In the genomic region with DNA sequence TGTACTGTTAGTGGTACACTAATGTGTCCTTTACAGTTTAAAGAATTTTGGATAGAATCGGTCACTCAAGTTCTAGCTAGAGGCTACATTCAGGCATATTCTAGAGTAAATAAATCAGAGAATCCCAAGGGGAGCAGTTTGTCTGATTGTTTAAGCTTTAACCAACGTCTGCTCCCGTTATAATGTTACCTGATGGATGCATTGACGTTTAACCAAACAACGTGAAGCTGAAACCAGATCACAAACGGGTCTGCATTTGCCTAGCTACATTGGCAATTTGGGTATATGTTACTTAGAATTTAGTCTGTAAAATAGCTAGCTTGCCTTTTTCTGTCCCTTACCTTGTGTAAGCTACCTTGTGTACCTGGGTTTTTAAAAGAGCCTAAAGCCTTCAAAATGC, we compare ENCODE assay signal across 8 cellular contexts. TPM values are rescaled to one million over a fixed set of nuclear protein-coding genes. Genes with fewer than 3 reads are reported as not detected.
A peak's percentile ranks its signal among the peaks of the same experiment; 100 is the strongest.
DNase-seq lines count a peak whose midpoint lies in the region; ATAC-seq and TF ChIP-seq lines count a peak whose summit lies in the region.

No MANE protein-coding gene starts in this region.

- H3K4ac ChIP-seq in neuronal stem cell (ENCODE audit: low read length) = no peak overlapping the region

- H3K27ac Mint-ChIP-seq in mesothelial cell of epicardium = peak overlapping the region; percentile 94

- no peak overlapping the region for H2AK5ac ChIP-seq in neuronal stem cell (ENCODE audit: low read depth, low read length)

- H3K9me3 Mint-ChIP-seq in mesothelial cell of epicardium = peaks cover 34% of the 10 kb centered on the region

- H2BK12ac ChIP-seq in neuronal stem cell (ENCODE audit: low read length) = no peak overlapping the region

- H3K27me3 ChIP-seq in AG04450 (ENCODE audit: control insufficient read depth, insufficient read depth, low read length) (no peaks in the 10 kb centered on the region), adrenal gland (no peaks in the 10 kb centered on the region), neuronal stem cell (ENCODE audit: control insufficient read depth in 3 of 3, insufficient read depth in 3 of 3, low read depth in 1 of 3, low read length in 3 of 3) (no peaks in the 10 kb centered on the region)

- H3K9me3 ChIP-seq in AG04450 (ENCODE audit: control insufficient read depth, insufficient read depth, low read length) = peaks cover 11% of the 10 kb centered on the region
- no peaks in the 10 kb centered on the region for H3K9me3 ChIP-seq in HEK293 (ENCODE audit: control insufficient read depth, insufficient read depth, low read depth, low read length)
- no peaks in the 10 kb centered on the region for H3K9me3 ChIP-seq in adrenal gland (replicated peaks in 1 of 3)
- H3K9me3 ChIP-seq in neuronal stem cell (replicated peaks in 1 of 2; ENCODE audit: control insufficient read depth in 2 of 2, insufficient read depth in 1 of 2, low read depth in 1 of 2, low read length in 2 of 2) = peaks cover 5 to 12% of the 10 kb centered on the region in 2 donors

- DNase-seq in AG04450 (ENCODE audit: low read depth, low spot score) (no peak), adrenal gland (no peak), mesothelial cell of epicardium (ENCODE audit: low spot score in 2 of 2, unreplicated experiment in 2 of 2) (no peak), superior temporal gyrus (ENCODE audit: extremely low spot score) (no peak), neuronal stem cell (ENCODE audit: low spot score) (no peak), COLO668 (lab: John Stamatoyannopoulos, UW; ENCODE audit: unreplicated experiment) (no peak)

- 24 to 35% (median 28%) methylated on average over 6 of the region's 6 CpGs for WGBS in adrenal gland, 4 donors
- WGBS in neuronal stem cell (ENCODE audit: extremely low coverage in 2 of 2, insufficient read length in 2 of 2, insufficient replicate concordance in 1 of 2), 2 donors = no CpG with 5 or more reads among the region's 6 CpGs

- no peak for ATAC-seq in HG03521 (IDR thresholded peaks at IDR 0.05; ENCODE audit: unreplicated experiment)

- H3K4me3 Mint-ChIP-seq in mesothelial cell of epicardium = peak overlapping the region; percentile 81

- no peak for TF ChIP-seq POLR2A in adrenal gland (IDR thresholded peaks at IDR 0.05)

- no peak overlapping the region for H3K27ac ChIP-seq in AG04450 (ENCODE audit: low read depth, low read length)
- no peak overlapping the region for H3K27ac ChIP-seq in HEK293 (ENCODE audit: extremely low read depth, low read depth, low read length)
- H3K27ac ChIP-seq in adrenal gland = peak overlapping the region in 3 of 5 donors; percentile 96 to 97 (median 96)
- no peak overlapping the region for H3K27ac ChIP-seq in neuronal stem cell (replicated peaks; ENCODE audit: low read length)

- no peak overlapping the region for H4K91ac ChIP-seq in neuronal stem cell (ENCODE audit: low read depth, low read length, poor library complexity)

- H2BK5ac ChIP-seq in neuronal stem cell (ENCODE audit: low read length) = no peak overlapping the region

- H3K36me3 ChIP-seq in HEK293 (ENCODE audit: control insufficient read depth in 2 of 2, insufficient read depth in 1 of 2, low read length in 2 of 2) (peaks cover 0 to 4% of the 10 kb centered on the region in 2 experiments; a peak in 1 of 3 replicates), adrenal gland (replicated peaks in 1 of 2) (no peaks in the 10 kb centered on the region), neuronal stem cell (replicated peaks in 1 of 2; ENCODE audit: control insufficient read depth in 2 of 2, insufficient read depth in 2 of 2, low read length in 2 of 2) (no peaks in the 10 kb centered on the region)

- peaks cover 33% of the 10 kb centered on the region for H3K36me3 Mint-ChIP-seq in mesothelial cell of epicardium

- H2BK15ac ChIP-seq in neuronal stem cell (ENCODE audit: low read length) = no peak overlapping the region

- H3K4me3 ChIP-seq in AG04450 (ENCODE audit: low read depth, low read length) (peak overlapping the region; percentile 89), HEK293 (ENCODE audit: low read depth, low read length) (peak overlapping the region; percentile 78), adrenal gland (peak overlapping the region in 2 of 4 donors; percentile 3 to 86), neuronal stem cell (ENCODE audit: low read length in 2 of 2) (peak overlapping the region in 1 of 2 donors; percentile 79)

- no peak overlapping the region for H3K4me2 ChIP-seq in neuronal stem cell (ENCODE audit: insufficient read depth, low read length, poor library complexity, severe bottlenecking)

- POLR2A ChIA-PET in AG04450 (lab: Yijun Ruan, JAX) (no interaction called here), HEK293 (lab: Yijun Ruan, JAX) (no interaction called here)

- no peaks in the 10 kb centered on the region for H3K4me1 ChIP-seq in HEK293 (ENCODE audit: control insufficient read depth, insufficient read depth, low read length)
- peaks cover 4 to 10% of the 10 kb centered on the region in 2 donors for H3K4me1 ChIP-seq in adrenal gland (replicated peaks in 1 of 2)
- H3K4me1 ChIP-seq in neuronal stem cell (ENCODE audit: control insufficient read depth in 2 of 2, insufficient read depth in 1 of 2, low read depth in 1 of 2, low read length in 2 of 2) = no peaks in the 10 kb centered on the region

- H3K9ac ChIP-seq in neuronal stem cell (ENCODE audit: low read depth, low read length, poor library complexity) = no peak overlapping the region

- H3K23ac ChIP-seq in neuronal stem cell (ENCODE audit: low read depth, low read length, poor library complexity) = no peak overlapping the region

- TF ChIP-seq CTCF in AG04450 (IDR thresholded peaks at IDR 0.05; ENCODE audit: low read depth, low read length) (no peak), HEK293 (tag by site-specific recombination; IDR thresholded peaks at IDR 0.05) (no peak), adrenal gland (IDR thresholded peaks at IDR 0.05) (no peak), mesothelial cell of epicardium (IDR thresholded peaks at IDR 0.05; ENCODE audit: unreplicated experiment) (no peak)

- CTCF ChIA-PET in AG04450 (lab: Charles Lee) (interaction anchor here (0.6 to 4.6 kb wide), 8 partner anchors 22 to 653 kb away, joined by 3 to 53 read pairs (median 4); partner anchors contain the start of gene ZCCHC4), HEK293 (lab: Yijun Ruan, JAX) (interaction anchor here (0.7 to 5.4 kb wide), 6 partner anchors 55 to 613 kb away, joined by 3 to 18 read pairs (median 3); partner anchors contain the start of gene ZCCHC4)

- no peak overlapping the region for H3K18ac ChIP-seq in neuronal stem cell (ENCODE audit: low read length)

- H3K27me3 Mint-ChIP-seq in mesothelial cell of epicardium (ENCODE audit: low read depth) = no peaks in the 10 kb centered on the region

- peaks cover 22% of the 10 kb centered on the region for H3K4me1 Mint-ChIP-seq in mesothelial cell of epicardium

- H4K8ac ChIP-seq in neuronal stem cell (ENCODE audit: low read depth, low read length) = no peak overlapping the region

- intact Hi-C loops in adrenal gland (cut with DNase I) = loop anchor here (10.0 kb wide), 2 partner anchors 51 to 61 kb away; no protein-coding TSS in a partner anchor

- no peaks in the 10 kb centered on the region for H3K79me1 ChIP-seq in neuronal stem cell (ENCODE audit: low read depth, low read length)

- H2AFZ ChIP-seq in neuronal stem cell (ENCODE audit: low read length) = no peak overlapping the region

- H2BK120ac ChIP-seq in neuronal stem cell (ENCODE audit: low read depth, low read length) = no peak overlapping the region

- no peak overlapping the region for H3K14ac ChIP-seq in neuronal stem cell (ENCODE audit: low read length)

TF ChIP-seq in HEK293, 187 proteins besides CTCF, POLR2A, EP300 and RAD21 (continues in another document):
- TF ChIP-seq, protein P1, sequence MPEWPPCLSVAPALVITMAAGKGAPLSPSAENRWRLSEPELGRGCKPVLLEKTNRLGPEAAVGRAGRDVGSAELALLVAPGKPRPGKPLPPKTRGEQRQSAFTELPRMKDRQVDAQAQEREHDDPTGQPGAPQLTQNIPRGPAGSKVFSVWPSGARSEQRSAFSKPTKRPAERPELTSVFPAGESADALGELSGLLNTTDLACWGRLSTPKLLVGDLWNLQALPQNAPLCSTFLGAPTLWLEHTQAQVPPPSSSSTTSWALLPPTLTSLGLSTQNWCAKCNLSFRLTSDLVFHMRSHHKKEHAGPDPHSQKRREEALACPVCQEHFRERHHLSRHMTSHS (tag by site-specific recombination; IDR thresholded peaks at IDR 0.05) = no peak
- no peak for TF ChIP-seq MZF1 (tag by site-specific recombination; IDR thresholded peaks at IDR 0.05; ENCODE audit: borderline replicate concordance)
- no peak for TF ChIP-seq REST (tag by site-specific recombination; IDR thresholded peaks at IDR 0.05)

RNA-seq across cellular contexts. Expression of gene PI4K2B, which starts 1.6 kb away (rescaled TPM):
- polyA plus RNA-seq in AG04450 (2011; rRNA removed) (8.0 and 11.8 TPM in 2 replicates), adrenal gland (10 to 100 TPM in 1 of 3 donors, 1 to 10 TPM in 2; 4.6 to 28.8 (median 4.6) TPM)
- polyA minus RNA-seq in AG04450 (2011; rRNA and poly(A)+ RNA removed) = 1.9 and 4.5 TPM in 2 replicates
- total RNA-seq in adrenal gland (10 to 100 TPM in 7 of 8 donors, 1 to 10 TPM in 1; 7.2 to 29.3 (median 13.6) TPM), mesothelial cell of epicardium (9.1 to 10.1 TPM (median 9.8 TPM) in 3 replicates)
- 4.8 TPM for polyA plus RNA-seq in neuronal stem cell (2013, experiment 1 of 2)
- 4.8 TPM for polyA plus RNA-seq in neuronal stem cell (2013, experiment 2 of 2)

Comparison
In these comparisons a context has a peak if more than half of its experiments do, and no peak if none do; other contexts are left out.
1. H3K27ac ChIP-seq: peak in adrenal gland (3 of 5); none in AG04450 (single experiment), HEK293 (single experiment) and neuronal stem cell (single experiment).